31 cellular contexts compared by ENCODE assay signal in the genomic region with DNA sequence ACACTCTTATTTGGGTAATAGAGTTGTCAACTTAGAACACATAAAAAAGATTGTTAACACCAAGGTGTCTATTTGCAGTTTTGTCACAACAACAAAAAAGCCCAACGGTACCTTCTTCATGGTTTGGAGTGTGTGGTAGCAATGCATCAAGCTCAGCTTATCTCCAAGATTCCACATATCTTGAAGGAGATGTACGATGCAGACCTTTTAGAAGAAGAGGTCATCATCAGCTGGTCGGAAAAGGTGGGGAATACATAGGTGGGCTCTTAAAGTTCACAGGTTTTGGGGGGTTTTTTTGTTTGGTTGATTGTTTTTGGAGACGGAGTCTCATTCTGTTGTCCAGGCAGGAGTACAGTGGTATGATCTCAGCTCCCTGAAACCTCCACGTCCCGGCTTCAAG. TPM values are rescaled to one million over a fixed set of nuclear protein-coding genes. Genes with fewer than 3 reads are reported as not detected.
DNase-seq lines count a peak whose midpoint lies in the region; ATAC-seq and TF ChIP-seq lines count a peak whose summit lies in the region.
"Had no signal": no experiment of that assay in that cellular context is flagged by ENCODE, and none has a peak within 500 bp of the region (broad histone marks: within the 10 kb centered on the region; RNA-seq: fewer than 3 reads in every experiment).

No MANE protein-coding gene starts in this region.

- H3K36me3 ChIP-seq in SK-N-MC (ENCODE audit: insufficient read depth, low read length) = peaks cover 99% of the 10 kb centered on the region
- H3K36me3 ChIP-seq in effector memory CD4-positive, alpha-beta T cell (ENCODE audit: control insufficient read depth, insufficient read depth, low read length) = peaks cover 90% of the 10 kb centered on the region

- TF ChIP-seq CTCF in progenitor cell of endocrine pancreas (IDR thresholded peaks at IDR 0.05; ENCODE audit: unreplicated experiment) = no peak

- no peak overlapping the region for H3K4me3 ChIP-seq in SK-N-MC
- no peak overlapping the region for H3K4me3 ChIP-seq in effector memory CD4-positive, alpha-beta T cell (ENCODE audit: insufficient read depth, low read depth, low read length, poor library complexity, severe bottlenecking)
- H3K4me3 ChIP-seq: coronary artery, gastroesophageal sphincter, Peyer's patch, skin epidermis had no signal

- H3K27ac Mint-ChIP-seq in activated naive CD4-positive, alpha-beta T cell treated with anti-CD3 and anti-CD28 coated beads, Interleukin-2, amount 50 U/mL, for 24 hours = peak overlapping the region; percentile 75
- H3K27ac Mint-ChIP-seq in activated naive CD4-positive, alpha-beta T cell treated with anti-CD3 and anti-CD28 coated beads, Interleukin-2, amount 10 ng/mL, durations not matched to agents 7 days and 5 days = no peak overlapping the region
- peak overlapping the region; percentile 22 to 86 for H3K27ac Mint-ChIP-seq in effector memory CD8-positive, alpha-beta T cell
- H3K27ac Mint-ChIP-seq in progenitor cell of endocrine pancreas = peak overlapping the region; percentile 24
- H3K27ac Mint-ChIP-seq: B cell had no signal

- CTCF ChIA-PET in activated naive CD4-positive, alpha-beta T cell treated with anti-CD3 and anti-CD28 coated beads, Interleukin-2, amount 10 ng/mL, durations not matched to agents 7 days and 5 days (lab: Charles Lee) = interaction anchor here (0.8 kb wide), 1 partner anchor 24 kb away, joined by 3 read pairs; no protein-coding TSS in a partner anchor

- H3K4me1 Mint-ChIP-seq in activated naive CD4-positive, alpha-beta T cell treated with anti-CD3 and anti-CD28 coated beads, Interleukin-2, amount 50 U/mL, for 24 hours = peaks cover 69% of the 10 kb centered on the region
- peaks cover 39% of the 10 kb centered on the region for H3K4me1 Mint-ChIP-seq in activated naive CD4-positive, alpha-beta T cell treated with anti-CD3 and anti-CD28 coated beads, Interleukin-2, amount 10 ng/mL, durations not matched to agents 7 days and 5 days
- peaks cover 33 to 38% of the 10 kb centered on the region in 2 donors for H3K4me1 Mint-ChIP-seq in effector memory CD8-positive, alpha-beta T cell (ENCODE audit: low read depth in 2 of 2)
- peaks cover 26% of the 10 kb centered on the region for H3K4me1 Mint-ChIP-seq in progenitor cell of endocrine pancreas (ENCODE audit: low read depth)

- no peaks in the 10 kb centered on the region for H3K27me3 ChIP-seq in effector memory CD4-positive, alpha-beta T cell (replicated peaks; ENCODE audit: control insufficient read depth, insufficient read depth, low read length, poor library complexity, severe bottlenecking)
- H3K27me3 ChIP-seq: gastroesophageal sphincter, Peyer's patch had no signal

- no peaks in the 10 kb centered on the region for H3K9me3 ChIP-seq in SK-N-MC (ENCODE audit: low read depth, low read length)
- no peaks in the 10 kb centered on the region for H3K9me3 ChIP-seq in effector memory CD4-positive, alpha-beta T cell (ENCODE audit: control insufficient read depth, low read length)
- H3K9me3 ChIP-seq: gastroesophageal sphincter, Peyer's patch had no signal

- peak overlapping the region; percentile 74 for H3K27ac ChIP-seq in SK-N-MC
- no peak overlapping the region for H3K27ac ChIP-seq in effector memory CD4-positive, alpha-beta T cell (ENCODE audit: insufficient read depth, low read length, poor library complexity, severe bottlenecking)
- H3K27ac ChIP-seq: coronary artery, gastroesophageal sphincter, Peyer's patch, skin epidermis had no signal

- peaks cover 44% of the 10 kb centered on the region for H3K36me3 Mint-ChIP-seq in activated naive CD4-positive, alpha-beta T cell treated with anti-CD3 and anti-CD28 coated beads, Interleukin-2, amount 50 U/mL, for 24 hours
- H3K36me3 Mint-ChIP-seq in activated naive CD4-positive, alpha-beta T cell treated with anti-CD3 and anti-CD28 coated beads, Interleukin-2, amount 10 ng/mL, durations not matched to agents 7 days and 5 days = peaks cover 90% of the 10 kb centered on the region
- peaks cover 100% of the 10 kb centered on the region for H3K36me3 Mint-ChIP-seq in effector memory CD8-positive, alpha-beta T cell (ENCODE audit: insufficient read depth)
- peaks cover 77% of the 10 kb centered on the region for H3K36me3 Mint-ChIP-seq in progenitor cell of endocrine pancreas (ENCODE audit: insufficient read depth)

- H3K9me3 Mint-ChIP-seq in activated naive CD4-positive, alpha-beta T cell treated with anti-CD3 and anti-CD28 coated beads, Interleukin-2, amount 50 U/mL, for 24 hours = no peaks in the 10 kb centered on the region
- no peaks in the 10 kb centered on the region for H3K9me3 Mint-ChIP-seq in activated naive CD4-positive, alpha-beta T cell treated with anti-CD3 and anti-CD28 coated beads, Interleukin-2, amount 10 ng/mL, durations not matched to agents 7 days and 5 days
- no peaks in the 10 kb centered on the region for H3K9me3 Mint-ChIP-seq in effector memory CD8-positive, alpha-beta T cell
- no peaks in the 10 kb centered on the region for H3K9me3 Mint-ChIP-seq in progenitor cell of endocrine pancreas (ENCODE audit: low read depth)
- H3K9me3 Mint-ChIP-seq: type B pancreatic cell had no signal

- no peak for DNase-seq in activated naive CD4-positive, alpha-beta T cell treated with anti-CD3 and anti-CD28 coated beads, Interleukin-2, amount 10 ng/mL, durations not matched to agents 7 days and 5 days
- DNase-seq in SK-N-MC (ENCODE audit: low read depth, low spot score) (no peak), progenitor cell of endocrine pancreas (ENCODE audit: low spot score, unreplicated experiment) (no peak)
- DNase-seq in effector memory CD8-positive, alpha-beta T cell = no peak
- DNase-seq in effector memory CD4-positive, alpha-beta T cell = no peak
- no peak for DNase-seq in activated effector memory CD4-positive, alpha-beta T cell treated with anti-CD3 and anti-CD28 coated beads, Interleukin-2, amount 50 U/mL, for 16 hours
- no peak for DNase-seq in stimulated activated CD8-positive, alpha-beta memory T cell treated with anti-CD3 and anti-CD28 coated beads, Interleukin-4, amount 100 ng/mL, for 48 hours
- DNase-seq: activated CD4-positive, alpha-beta T cell treated with anti-CD3 and anti-CD28 coated beads, Interleukin-2, amount 50 U/mL, for 48 hours; activated CD8-positive, alpha-beta memory T cell treated with anti-CD3 and anti-CD28 coated beads, Interleukin-2, amount 50 U/mL, for 48 hours; activated gamma-delta T cell treated with Interleukin-2 at 50 U/mL for 16 hours; anterior cingulate cortex; H7; hypothalamus; KG1; MM.1S; NCI-H1417; NCI-H2029 treated with DMSO at 0.1 percent for 48 hours; NCI-H226; NCI-H69; occipital lobe; Peyer's patch; SIG-M5; SW 1271; T1000 had no signal

- no peak for ATAC-seq in effector memory CD8-positive, alpha-beta T cell (replicated peaks)
- ATAC-seq: gastroesophageal sphincter, left lobe of liver had no signal

- no peaks in the 10 kb centered on the region for H3K27me3 Mint-ChIP-seq in activated naive CD4-positive, alpha-beta T cell treated with anti-CD3 and anti-CD28 coated beads, Interleukin-2, amount 50 U/mL, for 24 hours
- no peaks in the 10 kb centered on the region for H3K27me3 Mint-ChIP-seq in activated naive CD4-positive, alpha-beta T cell treated with anti-CD3 and anti-CD28 coated beads, Interleukin-2, amount 10 ng/mL, durations not matched to agents 7 days and 5 days
- H3K27me3 Mint-ChIP-seq in effector memory CD8-positive, alpha-beta T cell = no peaks in the 10 kb centered on the region
- H3K27me3 Mint-ChIP-seq in progenitor cell of endocrine pancreas = no peaks in the 10 kb centered on the region
- H3K27me3 Mint-ChIP-seq: B cell, type B pancreatic cell had no signal

- no peak overlapping the region for H3K9ac ChIP-seq in SK-N-MC (ENCODE audit: insufficient read length)

- peaks cover 12% of the 10 kb centered on the region for H3K4me1 ChIP-seq in effector memory CD4-positive, alpha-beta T cell (ENCODE audit: control insufficient read depth, insufficient read depth, low read length, poor library complexity, severe bottlenecking)

- H3K4me3 Mint-ChIP-seq in activated naive CD4-positive, alpha-beta T cell treated with anti-CD3 and anti-CD28 coated beads, Interleukin-2, amount 50 U/mL, for 24 hours = no peak overlapping the region
- H3K4me3 Mint-ChIP-seq in activated naive CD4-positive, alpha-beta T cell treated with anti-CD3 and anti-CD28 coated beads, Interleukin-2, amount 10 ng/mL, durations not matched to agents 7 days and 5 days = no peak overlapping the region
- H3K4me3 Mint-ChIP-seq in effector memory CD8-positive, alpha-beta T cell = peak overlapping the region in 1 of 2 donors; percentile 24
- no peak overlapping the region for H3K4me3 Mint-ChIP-seq in progenitor cell of endocrine pancreas (ENCODE audit: low read depth)
- H3K4me3 Mint-ChIP-seq: B cell, type B pancreatic cell had no signal

RNA-seq across cellular contexts. Expression of gene EIF5, which starts 5.5 kb away (rescaled TPM):
- total RNA-seq in progenitor cell of endocrine pancreas = 362 and 384 TPM in 2 replicates

RNA-seq across cellular contexts. Expression of gene MARK3, which starts 45.7 kb away (rescaled TPM):
- 125 and 138 TPM in 2 replicates for total RNA-seq in progenitor cell of endocrine pancreas
